Comparison of ENCODE assay signal across 28 cellular contexts in the genomic region with DNA sequence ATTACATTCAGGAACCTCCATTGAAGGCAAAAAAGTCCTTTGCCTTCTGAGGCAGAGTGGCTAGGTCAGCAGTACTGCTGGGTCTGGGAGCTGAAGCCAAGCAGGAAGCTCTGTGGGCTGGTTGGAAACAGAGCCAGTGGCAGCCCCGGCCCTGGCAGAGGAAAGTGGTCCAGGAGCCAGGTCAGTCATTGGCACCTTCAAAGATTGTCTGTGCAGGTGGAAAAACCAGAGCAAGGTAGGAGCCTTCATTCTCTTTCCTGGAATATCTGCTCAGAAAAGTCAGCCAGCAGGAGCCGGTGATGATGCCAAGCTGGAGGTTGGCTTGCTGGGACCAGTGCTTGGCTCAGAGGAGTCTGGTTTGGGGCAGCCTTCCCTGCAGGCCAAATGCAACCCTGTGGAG. TPM values are rescaled to one million over a fixed set of nuclear protein-coding genes. Genes with fewer than 3 reads are reported as not detected.
DNase-seq lines count a peak whose midpoint lies in the region; ATAC-seq, FAIRE-seq and TF ChIP-seq lines count a peak whose summit lies in the region.
"Had no signal": no experiment of that assay in that cellular context is flagged by ENCODE, and none has a peak within 500 bp of the region (broad histone marks: within the 10 kb centered on the region; RNA-seq: fewer than 3 reads in every experiment).

No MANE protein-coding gene starts in this region.

- TF ChIP-seq RAD21 in H1 (IDR thresholded peaks at IDR 0.05 in 1 of 2, conservative IDR thresholded peaks at IDR 0.05 in 1 of 2; ENCODE audit: low read depth in 2 of 2, low read length in 2 of 2): no peak

- no peaks in the 10 kb centered on the region for H4K20me1 ChIP-seq in H1 (replicated peaks in 1 of 2; ENCODE audit: control insufficient read depth in 1 of 2, insufficient read depth in 2 of 2, low read length in 2 of 2)
- H4K20me1 ChIP-seq: BLaER1 had no signal

- no peak overlapping the region for H3K23ac ChIP-seq in H1 (ENCODE audit: insufficient read length)

- TF ChIP-seq EP300 in H1 (IDR thresholded peaks at IDR 0.05; ENCODE audit: borderline replicate concordance in 1 of 2, low read depth in 2 of 2, low read length in 2 of 2): no peak

- H3K4ac ChIP-seq in H1 (replicated peaks; ENCODE audit: insufficient read length, low read depth, low read length): no peak overlapping the region

- no peak overlapping the region for H3K9ac ChIP-seq in H1 (replicated peaks in 1 of 4; ENCODE audit: extremely low read depth in 1 of 4, low read depth in 3 of 4, low read length in 3 of 4)
- H3K9ac ChIP-seq: BLaER1 had no signal

- 0 out of 2 replicates have a peak, but pooled peaks cover 2% of the 10 kb centered on the region for H3K79me1 ChIP-seq in H1 (ENCODE audit: low read depth, low read length)

- intact Hi-C loops in left cardiac atrium (cut with DNase I): no loop called here

- TF ChIP-seq POLR2A in H1 (IDR thresholded peaks at IDR 0.05; ENCODE audit: control extremely low read depth in 1 of 2, low read depth in 2 of 2, low read length in 2 of 2): no peak

- no peak overlapping the region for H3K4me2 ChIP-seq in H1 (ENCODE audit: insufficient read depth in 1 of 2, low read depth in 2 of 2, low read length in 2 of 2)
- H3K4me2 ChIP-seq: BLaER1 had no signal

- H3K36me3 ChIP-seq in H1 (ENCODE audit: control insufficient read depth in 2 of 4, insufficient read depth in 4 of 4, low read length in 3 of 4): no peaks in the 10 kb centered on the region
- H3K36me3 ChIP-seq: BE2C, BLaER1 had no signal

- no peak for ATAC-seq in left cardiac atrium
- no peak for ATAC-seq in HG03565 (IDR thresholded peaks at IDR 0.05; ENCODE audit: unreplicated experiment)

- H3K14ac ChIP-seq in H1 (ENCODE audit: insufficient read length): no peak overlapping the region

- no peak overlapping the region for H4K8ac ChIP-seq in H1 (ENCODE audit: extremely low read depth, insufficient read depth, low read length)

- H2BK5ac ChIP-seq in H1 (ENCODE audit: low read depth, low read length): 0 out of 2 replicates have a peak overlapping the region, but pooled peaks have one; percentile 24

- H3K23me2 ChIP-seq in H1 (ENCODE audit: low read depth, low read length): no peaks in the 10 kb centered on the region; the same call in 1 of the 2 replicates

- FAIRE-seq in H1 (lab: Jason Lieb, UNC): no peak
- FAIRE-seq: A204.1, G401.6, GM12891, GM19239 had no signal

- H3K56ac ChIP-seq in H1 (replicated peaks; ENCODE audit: insufficient read length, low read depth, low read length): no peak overlapping the region

- peaks cover 0 to 3% (median 0%) of the 10 kb centered on the region in 4 experiments; a peak in 3 of 7 replicates for H3K27me3 ChIP-seq in H1 (replicated peaks in 1 of 4; ENCODE audit: control insufficient read depth in 3 of 4, extremely low read depth in 1 of 4, insufficient read depth in 3 of 4, low read length in 3 of 4)
- H3K27me3 ChIP-seq: BE2C, BLaER1 had no signal

- WGBS in H1 (ENCODE audit: extremely low coverage in 1 of 2, insufficient coverage in 1 of 2, insufficient read length in 1 of 2, insufficient replicate concordance in 2 of 2, low coverage in 1 of 2, low lambda C conversion rate in 2 of 2, missing lambda C conversion rate in 1 of 2), 2 experiments: 45% methylated on average over 2 of the region's 2 CpGs; no CpG with 5 or more reads in 1 of the 2 experiments

- no peak for TF ChIP-seq CTCF in H1 (IDR thresholded peaks at IDR 0.05; ENCODE audit: control extremely low read depth in 1 of 3, insufficient read depth in 1 of 3, low read depth in 1 of 3, low read length in 3 of 3)

- H3K4me1 ChIP-seq in H1 (replicated peaks in 1 of 4; ENCODE audit: control insufficient read depth in 3 of 4, insufficient read depth in 4 of 4, low read length in 3 of 4): no peaks in the 10 kb centered on the region
- H3K4me1 ChIP-seq: BE2C had no signal

- H2BK15ac ChIP-seq in H1 (ENCODE audit: low read length): no peak overlapping the region

- H3K79me2 ChIP-seq in H1 (ENCODE audit: control insufficient read depth in 1 of 2, insufficient read depth in 2 of 2, low read length in 2 of 2): no peaks in the 10 kb centered on the region

- DNase-seq in NCI-H2196 (lab: John Stamatoyannopoulos, UW; ENCODE audit: unreplicated experiment) (peak; percentile 31), NCI-H2196 treated with DMSO at 0.1 percent for 48 hours (lab: John Stamatoyannopoulos, UW; ENCODE audit: unreplicated experiment) (no peak), G401 (ENCODE audit: low spot score) (peak; percentile 98), cerebellar nuclear complex (lab: John Stamatoyannopoulos, UW) (peak; percentile 77 to 96), H1 (ENCODE audit: low read depth in 1 of 2, low spot score in 2 of 2) (no peak), A172 (ENCODE audit: low spot score) (no peak), left cardiac atrium (no peak)
- DNase-seq: ACHN; BE2C; CD4-positive, alpha-beta memory T cell; CD4-positive, CD25-positive, alpha-beta regulatory T cell; CD8-positive, alpha-beta memory T cell; COR-L47; DMS 273 treated with DMSO at 0.1 percent for 48 hours; DMS153; DMS53; DMS79; DND-41; EL; GF-D8 had no signal

- no peak overlapping the region for H2AFZ ChIP-seq in H1 (ENCODE audit: low read length)

- no peak overlapping the region for H2BK120ac ChIP-seq in H1 (replicated peaks; ENCODE audit: low read depth, low read length)

- peak overlapping the region; percentile 6 for H4K91ac ChIP-seq in H1 (replicated peaks; ENCODE audit: insufficient read length, low read length)

- no peak overlapping the region for H3K4me3 ChIP-seq in H1 (ENCODE audit: extremely low read depth in 1 of 4, insufficient read depth in 2 of 4, low read depth in 3 of 4, low read length in 4 of 4)
- H3K4me3 ChIP-seq: BLaER1 had no signal

- CTCF ChIA-PET in H1 (lab: Charles Lee; ENCODE audit: partially characterized antibody): interaction anchor here (0.8 to 1.9 kb wide), 7 partner anchors 12 to 179 kb away, joined by 3 to 7 read pairs (median 4); a partner anchor contains a TSS

- POLR2A ChIA-PET in H1 (lab: Charles Lee; ENCODE audit: partially characterized antibody): no interaction called here

- no peaks in the 10 kb centered on the region for H3K9me3 ChIP-seq in H1 (ENCODE audit: insufficient read depth in 2 of 2, low read depth in 1 of 2, low read length in 1 of 2)
- H3K9me3 ChIP-seq: BE2C, BLaER1 had no signal

- H3K27ac ChIP-seq in H1 (ENCODE audit: low read depth, low read length): no peak overlapping the region
- H3K27ac ChIP-seq: 22Rv1, BLaER1 had no signal

- no peak overlapping the region for H2BK12ac ChIP-seq in H1 (ENCODE audit: low read depth, low read length)

- no peak overlapping the region for H2BK20ac ChIP-seq in H1 (ENCODE audit: low read length)

- in situ Hi-C loops in G401 (cut with HindIII; ENCODE audit: low sequenced_read_pairs): no loop called here

- H4K5ac ChIP-seq in H1 (ENCODE audit: insufficient read length, low read depth, low read length): no peak overlapping the region

- no peak overlapping the region for H3K18ac ChIP-seq in H1 (ENCODE audit: extremely low read depth, low read length)

- no peak overlapping the region for H2AK5ac ChIP-seq in H1 (ENCODE audit: low read depth, low read length)

TF ChIP-seq in H1, 55 proteins besides CTCF, POLR2A, EP300 and RAD21:
- TF ChIP-seq RBBP5 (IDR thresholded peaks at IDR 0.05; ENCODE audit: borderline replicate concordance, low read depth, low read length) (no peak), RXRA (IDR thresholded peaks at IDR 0.05; ENCODE audit: insufficient read depth, low read depth, low read length) (no peak), GABPA (IDR thresholded peaks at IDR 0.05; ENCODE audit: borderline replicate concordance, insufficient read depth, low read length) (no peak), BCL11A (IDR thresholded peaks at IDR 0.05; ENCODE audit: low read depth in 2 of 2, low read length in 2 of 2) (no peak), SRF (IDR thresholded peaks at IDR 0.05; ENCODE audit: low read depth, low read length) (no peak), GTF2F1 (IDR thresholded peaks at IDR 0.05; ENCODE audit: borderline replicate concordance, low read depth, low read length) (no peak), ASH2L (IDR thresholded peaks at IDR 0.05; ENCODE audit: low read length) (no peak), CEBPB (IDR thresholded peaks at IDR 0.05; ENCODE audit: low read depth, low read length) (no peak), PHF8 (conservative IDR thresholded peaks at IDR 0.05; ENCODE audit: low read depth, low read length) (no peak), CHD1 (IDR thresholded peaks at IDR 0.05; ENCODE audit: low read depth, low read length) (no peak)

RNA-seq across cellular contexts. Expression of a gene that starts 12.5 kb away (rescaled TPM):
- not detected in 2 replicates for total RNA-seq in G401 (2014; rRNA removed; shearing (Covaris generic))
- 4.6 and 5.3 TPM in 2 replicates for total RNA-seq in H1 (2021; fragmentation: NEBNext Ultra II Directional; extraction: Animal tissue kit (Norgen Biotek cat#: 25700))
- 3.4 and 4.3 TPM in 2 replicates for polyA plus RNA-seq in H1 (2011; rRNA removed)
- polyA plus RNA-seq in H1 (2011; cell fraction: cytosol; rRNA removed): 2.5 TPM
- 10.2 TPM for polyA plus RNA-seq in H1 (2011; cell fraction: nucleus; rRNA removed)
- 1.4 to 4.2 TPM (median 3.9 TPM) in 4 replicates for polyA plus RNA-seq in H1 (2012, experiment 1 of 2)
- 2.9 TPM for polyA plus RNA-seq in H1 (2012, experiment 2 of 2)
- 3.8 TPM for polyA plus RNA-seq in H1 (2013, experiment 1 of 2)
- polyA plus RNA-seq in H1 (2013, experiment 2 of 2): 2.9 TPM
- polyA minus RNA-seq in H1 (2011; rRNA and poly(A)+ RNA removed): 3.5 and 4.4 TPM in 2 replicates
- polyA minus RNA-seq in H1 (2011; cell fraction: cytosol; rRNA and poly(A)+ RNA removed): 3.3 TPM
- polyA minus RNA-seq in H1 (2011; cell fraction: nucleus; rRNA and poly(A)+ RNA removed): 10.2 TPM
- 0.14 TPM in 2 replicates for total RNA-seq in A172 (2014; rRNA removed; shearing (Covaris generic))
- under 1 TPM; 0.05 to 0.06 TPM for total RNA-seq in left cardiac atrium
- polyA plus RNA-seq: CD14-positive monocyte had no signal

Comparison
In these comparisons a context has a peak if more than half of its experiments do, and no peak if none do; other contexts are left out.
1. DNase-seq: peak in NCI-H2196 (single experiment), G401 (single experiment) and cerebellar nuclear complex (2 of 2); none in NCI-H2196 treated with DMSO at 0.1 percent for 48 hours (single experiment), H1 (0 of 2), A172 (single experiment) and left cardiac atrium (single experiment).